11 cellular contexts compared by ENCODE assay signal in genomic region chr10:28217848-28218247, GRCh38.
A peak's percentile ranks its signal among the peaks of the same experiment; 100 is the strongest.
DNase-seq lines count a peak whose midpoint lies in the region; ATAC-seq and TF ChIP-seq lines count a peak whose summit lies in the region.
"Had no signal": no experiment of that assay in that cellular context is flagged by ENCODE, and none has a peak within 500 bp of the region (broad histone marks: within the 10 kb centered on the region; RNA-seq: fewer than 3 reads in every experiment).

No MANE protein-coding gene starts in this region.

- no peak for ATAC-seq in HG02970 (IDR thresholded peaks at IDR 0.05; ENCODE audit: low FRiP score, unreplicated experiment)
- ATAC-seq: left colon, right lobe of liver had no signal

- no peak for TF ChIP-seq CTCF in fibroblast of the aortic adventitia (IDR thresholded peaks at IDR 0.05; ENCODE audit: insufficient read depth, low read length)

- peak; percentile 30 for DNase-seq in activated CD4-positive, alpha-beta T cell treated with anti-CD3 and anti-CD28 coated beads for 48 hours
- no peak for DNase-seq in activated CD4-positive, alpha-beta T cell treated with anti-CD3 and anti-CD28 coated beads, Interleukin-2, amount 50 U/mL, for 4 hours
- peak; percentile 74 for DNase-seq in SW480 (ENCODE audit: low spot score)
- DNase-seq in fibroblast of the aortic adventitia (ENCODE audit: low read depth), result peak; percentile 17
- peak; percentile 26 for DNase-seq in stimulated activated CD8-positive, alpha-beta memory T cell treated with anti-CD3 and anti-CD28 coated beads, Interleukin-4, amount 100 ng/mL, for 48 hours
- DNase-seq in cerebellar cortex (ENCODE audit: low spot score), result no peak
- DNase-seq in NCI-H1930 (lab: John Stamatoyannopoulos, UW), result no peak
- DNase-seq: C1 segment of cervical spinal cord, left colon, right lobe of liver had no signal

- no peak overlapping the region for H3K4me3 ChIP-seq in fibroblast of the aortic adventitia (ENCODE audit: low read depth, low read length)
- H3K4me3 ChIP-seq: right lobe of liver had no signal

Comparison
In these comparisons a context has a peak if more than half of its experiments do, and no peak if none do; other contexts are left out.
1. DNase-seq: peak in activated CD4-positive, alpha-beta T cell treated with anti-CD3 and anti-CD28 coated beads for 48 hours (single experiment), SW480 (single experiment), fibroblast of the aortic adventitia (single experiment) and stimulated activated CD8-positive, alpha-beta memory T cell treated with anti-CD3 and anti-CD28 coated beads, Interleukin-4, amount 100 ng/mL, for 48 hours (single experiment); none in activated CD4-positive, alpha-beta T cell treated with anti-CD3 and anti-CD28 coated beads, Interleukin-2, amount 50 U/mL, for 4 hours (0 of 2), cerebellar cortex (single experiment) and NCI-H1930 (0 of 2).